ENCODE assay signal across 1 cellular context in genomic region chr15:83714888-83715287, GRCh38.
TF ChIP-seq lines count a peak whose summit lies in the region.

No MANE protein-coding gene starts in this region.

TF ChIP-seq in HepG2, 621 proteins besides CTCF, POLR2A, EP300 and RAD21 (continued from another document):
- TF ChIP-seq ZNF710 (CRISPR knock-in tag; IDR thresholded peaks at IDR 0.05; ENCODE audit: borderline replicate concordance) (no peak), ZHX2 (IDR thresholded peaks at IDR 0.05; ENCODE audit: low read depth) (no peak), ZHX2 (CRISPR knock-in tag; IDR thresholded peaks at IDR 0.05; ENCODE audit: borderline replicate concordance) (no peak), RBAK (CRISPR knock-in tag; IDR thresholded peaks at IDR 0.05) (no peak), IRX3 (CRISPR knock-in tag; IDR thresholded peaks at IDR 0.05; ENCODE audit: borderline replicate concordance, low read depth) (no peak), TBP (CRISPR knock-in tag; IDR thresholded peaks at IDR 0.05) (no peak), POGK (CRISPR knock-in tag; conservative IDR thresholded peaks at IDR 0.05) (no peak), ZNF556 (CRISPR knock-in tag; IDR thresholded peaks at IDR 0.05; ENCODE audit: borderline replicate concordance) (no peak), MIXL1 (CRISPR knock-in tag; IDR thresholded peaks at IDR 0.05) (no peak), ZSCAN5A (CRISPR knock-in tag; IDR thresholded peaks at IDR 0.05; ENCODE audit: borderline replicate concordance) (no peak), TBX2 (CRISPR knock-in tag; IDR thresholded peaks at IDR 0.05; ENCODE audit: borderline replicate concordance) (no peak), RNF219 (CRISPR knock-in tag; IDR thresholded peaks at IDR 0.05) (no peak), DNMT3B (CRISPR knock-in tag; conservative IDR thresholded peaks at IDR 0.05) (no peak), ZNF326 (CRISPR knock-in tag; IDR thresholded peaks at IDR 0.05; ENCODE audit: borderline replicate concordance) (no peak), ZNF451 (CRISPR knock-in tag; IDR thresholded peaks at IDR 0.05) (no peak)
